ENCODE assay signal across 8 cellular contexts in the genomic region with DNA sequence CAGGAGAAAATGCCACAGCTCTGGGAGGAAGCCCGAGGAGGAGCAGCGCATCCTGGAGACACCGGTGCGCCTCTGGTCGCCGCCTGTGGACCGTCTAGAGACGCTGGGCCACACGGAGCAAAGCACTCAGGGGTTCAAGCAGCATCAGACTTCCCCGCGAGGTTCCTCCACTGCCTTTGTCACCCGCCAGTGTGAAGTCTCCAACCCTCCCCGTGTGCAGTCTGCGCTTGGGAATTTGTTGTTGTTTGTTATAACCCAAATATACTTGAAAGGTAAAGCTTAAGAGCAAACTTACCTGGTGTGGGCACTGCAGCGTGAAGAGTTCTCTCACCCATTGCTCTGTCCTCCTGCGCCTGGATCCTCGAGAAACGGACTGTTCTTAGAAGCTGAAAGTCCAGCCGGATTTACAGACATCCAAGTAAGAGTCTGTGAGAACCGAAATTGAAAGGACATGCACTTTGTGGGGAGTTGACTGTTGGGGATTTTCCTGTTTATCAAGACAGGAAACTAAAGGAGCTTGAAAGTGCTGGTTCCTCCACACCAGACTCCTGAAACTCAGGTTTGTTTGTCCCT. TPM values are rescaled to one million over a fixed set of nuclear protein-coding genes. Genes with fewer than 3 reads are reported as not detected.
DNase-seq lines count a peak whose midpoint lies in the region; ATAC-seq and TF ChIP-seq lines count a peak whose summit lies in the region.

A gene with protein sequence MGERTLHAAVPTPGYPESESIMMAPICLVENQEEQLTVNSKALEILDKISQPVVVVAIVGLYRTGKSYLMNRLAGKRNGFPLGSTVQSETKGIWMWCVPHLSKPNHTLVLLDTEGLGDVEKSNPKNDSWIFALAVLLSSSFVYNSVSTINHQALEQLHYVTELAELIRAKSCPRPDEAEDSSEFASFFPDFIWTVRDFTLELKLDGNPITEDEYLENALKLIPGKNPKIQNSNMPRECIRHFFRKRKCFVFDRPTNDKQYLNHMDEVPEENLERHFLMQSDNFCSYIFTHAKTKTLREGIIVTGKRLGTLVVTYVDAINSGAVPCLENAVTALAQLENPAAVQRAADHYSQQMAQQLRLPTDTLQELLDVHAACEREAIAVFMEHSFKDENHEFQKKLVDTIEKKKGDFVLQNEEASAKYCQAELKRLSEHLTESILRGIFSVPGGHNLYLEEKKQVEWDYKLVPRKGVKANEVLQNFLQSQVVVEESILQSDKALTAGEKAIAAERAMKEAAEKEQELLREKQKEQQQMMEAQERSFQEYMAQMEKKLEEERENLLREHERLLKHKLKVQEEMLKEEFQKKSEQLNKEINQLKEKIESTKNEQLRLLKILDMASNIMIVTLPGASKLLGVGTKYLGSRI (minus strand): TSS at position 443 of the 573 bp plus-strand sequence. CDS start 108 bp downstream, at position 335.

- peak; percentile 65 to 70 for ATAC-seq in CD4-positive, CD25-positive, alpha-beta regulatory T cell (ENCODE audit: low read depth in 2 of 2)
- ATAC-seq in GM21367 (IDR thresholded peaks at IDR 0.05; ENCODE audit: unreplicated experiment) (peak; percentile 44), HG03469 (IDR thresholded peaks at IDR 0.05; ENCODE audit: unreplicated experiment) (no peak)

- H3K27ac Mint-ChIP-seq in CD4-positive, CD25-positive, alpha-beta regulatory T cell, result peak within 1 kb of the TSS; percentile 97 to 99 (median 98)
- no peak within 1 kb of the TSS for H3K27ac Mint-ChIP-seq in type B pancreatic cell

- H3K9me3 ChIP-seq in CD4-positive, CD25-positive, alpha-beta regulatory T cell (ENCODE audit: control insufficient read depth in 2 of 2, low read length in 2 of 2), result no peaks in the 10 kb centered on the region
- H3K9me3 ChIP-seq in MM.1S (replicated peaks; ENCODE audit: insufficient read depth, low read length), result no peaks in the 10 kb centered on the region
- H3K9me3 ChIP-seq in trophoblast cell (ENCODE audit: insufficient read depth, low read depth, low read length), result no peaks in the 10 kb centered on the region

- peak within 1 kb of the TSS; percentile 31 for H2BK12ac ChIP-seq in trophoblast cell (ENCODE audit: low read length)

- no peak within 1 kb of the TSS for H2BK5ac ChIP-seq in trophoblast cell (ENCODE audit: low read depth, low read length, poor library complexity)

- H4K91ac ChIP-seq in trophoblast cell (ENCODE audit: low read depth, low read length), result peak within 1 kb of the TSS; percentile 24

- H3K9me2 ChIP-seq in MM.1S (replicated peaks; ENCODE audit: insufficient read depth, low read length), result no peaks in the 10 kb centered on the region

- no peak within 1 kb of the TSS for H3K23ac ChIP-seq in trophoblast cell (ENCODE audit: low read length)

- peak; percentile 6 to 75 (median 35) for DNase-seq in CD4-positive, CD25-positive, alpha-beta regulatory T cell
- peak; percentile 70 for DNase-seq in MM.1S
- peak; percentile 56 for DNase-seq in activated T-cell treated with anti-CD3 and anti-CD28 coated beads, Interleukin-2, amount 50 U/mL, for 1 hour
- peak; percentile 57 for DNase-seq in fibroblast of peridontal ligament (ENCODE audit: extremely low read depth)
- peak in 1 of 2 donors; percentile 35 for DNase-seq in trophoblast cell
- no peak for DNase-seq in type B pancreatic cell (ENCODE audit: extremely low spot score, unreplicated experiment)

- no peak within 1 kb of the TSS for H2BK120ac ChIP-seq in trophoblast cell (ENCODE audit: insufficient read depth, low read length, poor library complexity)

- peak within 1 kb of the TSS; percentile 82 for H3K27ac ChIP-seq in CD4-positive, CD25-positive, alpha-beta regulatory T cell (ENCODE audit: insufficient read depth, low read length, poor library complexity, severe bottlenecking)
- peak within 1 kb of the TSS; percentile 17; the same call in 1 of the 2 replicates for H3K27ac ChIP-seq in MM.1S (ENCODE audit: low read length)
- H3K27ac ChIP-seq in trophoblast cell (ENCODE audit: low read depth, low read length), result no peak within 1 kb of the TSS

- peak within 1 kb of the TSS; percentile 42 for H2AFZ ChIP-seq in MM.1S (ENCODE audit: low read length)
- no peak within 1 kb of the TSS for H2AFZ ChIP-seq in trophoblast cell (ENCODE audit: insufficient read depth, low read length, poor library complexity)

- no peak within 1 kb of the TSS for H3K14ac ChIP-seq in trophoblast cell (ENCODE audit: low read length)

- H3K4me3 Mint-ChIP-seq in CD4-positive, CD25-positive, alpha-beta regulatory T cell, result peak within 1 kb of the TSS; percentile 93 to 99 (median 96)
- H3K4me3 Mint-ChIP-seq in type B pancreatic cell, result peak within 1 kb of the TSS; percentile 38

- WGBS in trophoblast cell (ENCODE audit: extremely low coverage, insufficient coverage, insufficient read length), result no CpG with 5 or more reads among the region's 20 CpGs

- H3K18ac ChIP-seq in trophoblast cell (ENCODE audit: low read length), result no peak within 1 kb of the TSS

- peak within 1 kb of the TSS; percentile 99 for H3K4me3 ChIP-seq in CD4-positive, CD25-positive, alpha-beta regulatory T cell (ENCODE audit: low read depth, low read length)
- H3K4me3 ChIP-seq in MM.1S (ENCODE audit: low read length) (peak within 1 kb of the TSS; percentile 58), trophoblast cell (ENCODE audit: low read depth, low read length) (no peak within 1 kb of the TSS)

- H3K4me1 Mint-ChIP-seq in CD4-positive, CD25-positive, alpha-beta regulatory T cell, result peaks cover 55 to 82% (median 65%) of the 10 kb centered on the region in 4 donors
- H3K4me1 Mint-ChIP-seq in type B pancreatic cell (ENCODE audit: unreplicated experiment), result peaks cover 15% of the 10 kb centered on the region

- peaks cover 37% of the 10 kb centered on the region for H3K36me3 Mint-ChIP-seq in CD4-positive, CD25-positive, alpha-beta regulatory T cell
- no peaks in the 10 kb centered on the region for H3K36me3 Mint-ChIP-seq in type B pancreatic cell

- H3K79me2 ChIP-seq in MM.1S (ENCODE audit: low read length), result no peaks in the 10 kb centered on the region
- H3K79me2 ChIP-seq in trophoblast cell (ENCODE audit: control insufficient read depth, insufficient read depth, low read length, poor library complexity), result no peaks in the 10 kb centered on the region

- H3F3A ChIP-seq in MM.1S (ENCODE audit: insufficient read depth, low read length), result peaks cover 9% of the 10 kb centered on the region

- TF ChIP-seq CTCF in MM.1S (IDR thresholded peaks at IDR 0.05; ENCODE audit: low read length) (no peak), type B pancreatic cell (conservative IDR thresholded peaks at IDR 0.05) (no peak)

- H2AK5ac ChIP-seq in trophoblast cell (ENCODE audit: low read length), result peak within 1 kb of the TSS; percentile 74

- H4K20me1 ChIP-seq in MM.1S (ENCODE audit: insufficient read depth, low read length), result no peaks in the 10 kb centered on the region

- H3K4me2 ChIP-seq in MM.1S (ENCODE audit: low read depth, low read length), result peak within 1 kb of the TSS; percentile 93
- no peak within 1 kb of the TSS for H3K4me2 ChIP-seq in trophoblast cell (ENCODE audit: low read length)

- H3K27me3 Mint-ChIP-seq in CD4-positive, CD25-positive, alpha-beta regulatory T cell, result no peaks in the 10 kb centered on the region
- peaks cover 6% of the 10 kb centered on the region for H3K27me3 Mint-ChIP-seq in type B pancreatic cell

- peaks cover 64% of the 10 kb centered on the region for H3K4me1 ChIP-seq in CD4-positive, CD25-positive, alpha-beta regulatory T cell (ENCODE audit: control insufficient read depth, insufficient read depth, low read length, poor library complexity, severe bottlenecking)
- H3K4me1 ChIP-seq in MM.1S (ENCODE audit: low read length), result peaks cover 16% of the 10 kb centered on the region
- H3K4me1 ChIP-seq in trophoblast cell (ENCODE audit: control insufficient read depth in 1 of 2, insufficient read depth in 2 of 2, low read length in 2 of 2), result no peaks in the 10 kb centered on the region

- no peak within 1 kb of the TSS for H4K12ac ChIP-seq in trophoblast cell (ENCODE audit: low read depth, low read length)

- H3K79me1 ChIP-seq in trophoblast cell (ENCODE audit: low read length), result no peaks in the 10 kb centered on the region

- no peaks in the 10 kb centered on the region for H3K27me3 ChIP-seq in CD4-positive, CD25-positive, alpha-beta regulatory T cell (ENCODE audit: control insufficient read depth, insufficient read depth, low read length)
- H3K27me3 ChIP-seq in MM.1S (replicated peaks; ENCODE audit: insufficient read depth, low read length) (no peaks in the 10 kb centered on the region), trophoblast cell (ENCODE audit: insufficient read depth, low read length) (no peaks in the 10 kb centered on the region)

- H3K4ac ChIP-seq in trophoblast cell (ENCODE audit: low read depth, low read length), result no peak within 1 kb of the TSS

- peaks cover 21% of the 10 kb centered on the region for H3K36me3 ChIP-seq in CD4-positive, CD25-positive, alpha-beta regulatory T cell (ENCODE audit: control insufficient read depth, insufficient read depth, low read length)
- H3K36me3 ChIP-seq in MM.1S (replicated peaks; ENCODE audit: insufficient read depth, low read length) (no peaks in the 10 kb centered on the region), trophoblast cell (ENCODE audit: control insufficient read depth in 1 of 2, insufficient read depth in 2 of 2, low read length in 2 of 2) (no peaks in the 10 kb centered on the region)

- no peak within 1 kb of the TSS for H4K8ac ChIP-seq in trophoblast cell (ENCODE audit: low read depth, low read length)

- peaks cover 0 to 2% (median 0%) of the 10 kb centered on the region in 7 donors for H3K9me3 Mint-ChIP-seq in CD4-positive, CD25-positive, alpha-beta regulatory T cell
- no peaks in the 10 kb centered on the region for H3K9me3 Mint-ChIP-seq in type B pancreatic cell

- H3K9ac ChIP-seq in MM.1S (ENCODE audit: low read length) (peak within 1 kb of the TSS; percentile 2; the same call in 1 of the 2 replicates), trophoblast cell (ENCODE audit: low read length) (no peak within 1 kb of the TSS)

RNA-seq across cellular contexts. Expression of the gene that starts here (rescaled TPM):
- 64.4 TPM for total RNA-seq in CD4-positive, CD25-positive, alpha-beta regulatory T cell
- 10 to 100 TPM; 30.9 to 54.5 (median 36.3) TPM for polyA plus RNA-seq in CD4-positive, CD25-positive, alpha-beta regulatory T cell
- 0.04 TPM in 2 replicates for polyA plus RNA-seq in trophoblast cell (2013)
- 0.89 and 1.2 TPM in 2 replicates for total RNA-seq in type B pancreatic cell (ENCODE audit: low replicate concordance)

Comparison
In these comparisons a context has a peak if more than half of its experiments do, and no peak if none do; other contexts are left out.
1. RNA of the gene that starts here (total RNA-seq): 64.4 TPM in CD4-positive, CD25-positive, alpha-beta regulatory T cell (single experiment); 0.89 to 1.2 TPM in type B pancreatic cell; every median in the first group is over 10 times any median in the second.